Comparison of ENCODE assay signal across 35 cellular contexts in genomic region chr11:97247601-97248000, GRCh38.
"Had no signal": no experiment of that assay in that cellular context is flagged by ENCODE, and none has a peak within 500 bp of the region (broad histone marks: within the 10 kb centered on the region; RNA-seq: fewer than 3 reads in every experiment).

No MANE protein-coding gene starts in this region.

- H3K36me3 ChIP-seq: MG63 had no signal

- H3K4me3 ChIP-seq: MG63 had no signal

- H3K9me3 ChIP-seq: MG63 had no signal

- DNase-seq: Karpas-422, Kasumi-1, MG63, MM.1S, MV-4-11, NCI-H1048, NCI-H1092, NCI-H1092 treated with DMSO at 0.1 percent for 48 hours, NCI-H1105, NCI-H1105 treated with DMSO at 0.1 percent for 48 hours, NCI-H1417, NCI-H1417 treated with DMSO at 0.1 percent for 48 hours, NCI-H1436, NCI-H1436 treated with DMSO at 0.1 percent for 48 hours, NCI-H146, NCI-H1694, NCI-H1694 treated with DMSO at 0.1 percent for 48 hours, NCI-H187, NCI-H187 treated with DMSO at 0.1 percent for 48 hours, NCI-H1930, NCI-H2029, NCI-H2029 treated with DMSO at 0.1 percent for 48 hours, NCI-H2081, NCI-H2081 treated with DMSO at 0.1 percent for 48 hours, NCI-H2107, NCI-H2171, NCI-H2171 treated with DMSO at 0.1 percent for 48 hours, NCI-H2227 treated with DMSO at 0.1 percent for 48 hours, NCI-H226, NCI-H345, NCI-H446, NCI-H446 treated with DMSO at 0.1 percent for 48 hours, NCI-H510A, NCI-H510A treated with DMSO at 0.1 percent for 48 hours, NCI-H524 had no signal

- H3K27me3 ChIP-seq: MG63 had no signal
